In genomic region chr4:25229804-25230203, GRCh38 we compare ENCODE assay signal across 9 cellular contexts.
"Had no signal": no experiment of that assay in that cellular context is flagged by ENCODE, and none has a peak within 500 bp of the region (broad histone marks: within the 10 kb centered on the region; RNA-seq: fewer than 3 reads in every experiment).

No MANE protein-coding gene starts in this region.

- H3K9ac ChIP-seq: GM23248 had no signal

- H3K4me3 ChIP-seq: GM23248, HAP-1, K562 had no signal

- H3K27ac Mint-ChIP-seq: HFFc6 had no signal

- DNase-seq: GM23248, GOT3, H7, HFFc6, IMR-90 had no signal

- H3K27ac ChIP-seq: GM23248, HL-60 had no signal

- H3K36me3 ChIP-seq: HAP-1 had no signal

- FAIRE-seq: K562 had no signal

- H3K4me3 Mint-ChIP-seq: HFFc6 had no signal

- ATAC-seq: HCT116, K562 had no signal
